ENCODE assay signal across 2 cellular contexts in the genomic region with DNA sequence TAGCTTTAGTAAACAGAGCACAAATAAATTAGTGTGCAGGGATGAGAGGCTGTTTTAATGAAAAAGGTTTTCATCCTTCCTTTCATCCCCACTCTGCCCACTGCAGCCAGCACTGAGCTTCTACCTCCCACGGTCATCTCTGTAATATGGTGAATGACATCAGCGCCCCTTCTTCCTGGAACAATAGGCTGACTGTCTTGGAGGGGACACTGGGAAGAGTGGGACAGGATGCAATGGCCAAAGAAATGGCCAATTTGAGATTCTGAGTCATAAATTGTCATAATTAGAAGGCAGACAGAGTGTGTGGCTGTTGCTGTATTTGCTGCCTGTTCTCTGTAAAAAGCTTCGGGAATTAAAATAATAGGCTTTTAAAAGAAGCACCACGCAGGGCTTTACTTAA.
TF ChIP-seq lines count a peak whose summit lies in the region.

No MANE protein-coding gene starts in this region.

TF ChIP-seq in HepG2, 621 proteins besides CTCF, POLR2A, EP300 and RAD21 (continued from another document):
- TF ChIP-seq ZNF124 (CRISPR knock-in tag; IDR thresholded peaks at IDR 0.05) (no peak), ZNF383 (CRISPR knock-in tag; IDR thresholded peaks at IDR 0.05; ENCODE audit: borderline replicate concordance) (no peak), SP140L (CRISPR knock-in tag; IDR thresholded peaks at IDR 0.05; ENCODE audit: borderline replicate concordance) (no peak), ZNF382 (CRISPR knock-in tag; IDR thresholded peaks at IDR 0.05; ENCODE audit: borderline replicate concordance) (no peak), AHR (CRISPR knock-in tag; IDR thresholded peaks at IDR 0.05) (no peak), ZNF766 (CRISPR knock-in tag; IDR thresholded peaks at IDR 0.05; ENCODE audit: borderline replicate concordance) (no peak), NFE2 (CRISPR knock-in tag; IDR thresholded peaks at IDR 0.05) (no peak)
- TF ChIP-seq, protein P1, sequence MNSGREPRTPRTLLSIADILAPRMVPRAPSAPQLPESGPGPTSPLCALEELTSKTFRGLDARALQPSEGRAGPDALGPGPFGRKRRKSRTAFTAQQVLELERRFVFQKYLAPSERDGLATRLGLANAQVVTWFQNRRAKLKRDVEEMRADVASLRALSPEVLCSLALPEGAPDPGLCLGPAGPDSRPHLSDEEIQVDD (CRISPR knock-in tag; IDR thresholded peaks at IDR 0.05; ENCODE audit: borderline replicate concordance): no peak
- TF ChIP-seq, protein P2, sequence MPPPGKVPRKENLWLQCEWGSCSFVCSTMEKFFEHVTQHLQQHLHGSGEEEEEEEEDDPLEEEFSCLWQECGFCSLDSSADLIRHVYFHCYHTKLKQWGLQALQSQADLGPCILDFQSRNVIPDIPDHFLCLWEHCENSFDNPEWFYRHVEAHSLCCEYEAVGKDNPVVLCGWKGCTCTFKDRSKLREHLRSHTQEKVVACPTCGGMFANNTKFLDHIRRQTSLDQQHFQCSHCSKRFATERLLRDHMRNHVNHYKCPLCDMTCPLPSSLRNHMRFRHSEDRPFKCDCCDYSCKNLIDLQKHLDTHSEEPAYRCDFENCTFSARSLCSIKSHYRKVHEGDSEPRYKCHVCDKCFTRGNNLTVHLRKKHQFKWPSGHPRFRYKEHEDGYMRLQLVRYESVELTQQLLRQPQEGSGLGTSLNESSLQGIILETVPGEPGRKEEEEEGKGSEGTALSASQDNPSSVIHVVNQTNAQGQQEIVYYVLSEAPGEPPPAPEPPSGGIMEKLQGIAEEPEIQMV (CRISPR knock-in tag; IDR thresholded peaks at IDR 0.05; ENCODE audit: low read depth): no peak
TF ChIP-seq in HepG2: peak in this region for 0.

TF ChIP-seq in neural cell, 6 proteins besides CTCF, POLR2A, EP300 and RAD21 (continued from another document):
- TF ChIP-seq, protein P3, sequence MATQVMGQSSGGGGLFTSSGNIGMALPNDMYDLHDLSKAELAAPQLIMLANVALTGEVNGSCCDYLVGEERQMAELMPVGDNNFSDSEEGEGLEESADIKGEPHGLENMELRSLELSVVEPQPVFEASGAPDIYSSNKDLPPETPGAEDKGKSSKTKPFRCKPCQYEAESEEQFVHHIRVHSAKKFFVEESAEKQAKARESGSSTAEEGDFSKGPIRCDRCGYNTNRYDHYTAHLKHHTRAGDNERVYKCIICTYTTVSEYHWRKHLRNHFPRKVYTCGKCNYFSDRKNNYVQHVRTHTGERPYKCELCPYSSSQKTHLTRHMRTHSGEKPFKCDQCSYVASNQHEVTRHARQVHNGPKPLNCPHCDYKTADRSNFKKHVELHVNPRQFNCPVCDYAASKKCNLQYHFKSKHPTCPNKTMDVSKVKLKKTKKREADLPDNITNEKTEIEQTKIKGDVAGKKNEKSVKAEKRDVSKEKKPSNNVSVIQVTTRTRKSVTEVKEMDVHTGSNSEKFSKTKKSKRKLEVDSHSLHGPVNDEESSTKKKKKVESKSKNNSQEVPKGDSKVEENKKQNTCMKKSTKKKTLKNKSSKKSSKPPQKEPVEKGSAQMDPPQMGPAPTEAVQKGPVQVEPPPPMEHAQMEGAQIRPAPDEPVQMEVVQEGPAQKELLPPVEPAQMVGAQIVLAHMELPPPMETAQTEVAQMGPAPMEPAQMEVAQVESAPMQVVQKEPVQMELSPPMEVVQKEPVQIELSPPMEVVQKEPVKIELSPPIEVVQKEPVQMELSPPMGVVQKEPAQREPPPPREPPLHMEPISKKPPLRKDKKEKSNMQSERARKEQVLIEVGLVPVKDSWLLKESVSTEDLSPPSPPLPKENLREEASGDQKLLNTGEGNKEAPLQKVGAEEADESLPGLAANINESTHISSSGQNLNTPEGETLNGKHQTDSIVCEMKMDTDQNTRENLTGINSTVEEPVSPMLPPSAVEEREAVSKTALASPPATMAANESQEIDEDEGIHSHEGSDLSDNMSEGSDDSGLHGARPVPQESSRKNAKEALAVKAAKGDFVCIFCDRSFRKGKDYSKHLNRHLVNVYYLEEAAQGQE (IDR thresholded peaks at IDR 0.05; ENCODE audit: borderline replicate concordance): no peak
- no peak for TF ChIP-seq EZH2 (IDR thresholded peaks at IDR 0.05; ENCODE audit: borderline replicate concordance, insufficient read depth, low read length, poor library complexity, severe bottlenecking)
- no peak for TF ChIP-seq TAF1 (IDR thresholded peaks at IDR 0.05; ENCODE audit: low read depth)
